8 cellular contexts compared by ENCODE assay signal in genomic region chr15:63048115-63048985, GRCh38. TPM values are rescaled to one million over a fixed set of nuclear protein-coding genes. Genes with fewer than 3 reads are reported as not detected.
DNase-seq lines count a peak whose midpoint lies in the region; ATAC-seq and TF ChIP-seq lines count a peak whose summit lies in the region.

No MANE protein-coding gene starts in this region.

- peak in 1 of 3 donors; percentile 93 for TF ChIP-seq CTCF in lower leg skin (IDR thresholded peaks at IDR 0.05)

- H3K4me2 ChIP-seq in BLaER1 treated with 17β-estradiol and CSF1 and Interleukin-3, amounts not matched to agents 10 nM and 100 nM, result peak overlapping the region; percentile 79 to 99 (median 95)

- no peaks in the 10 kb centered on the region for H3K36me3 ChIP-seq in BLaER1 treated with 17β-estradiol and CSF1 and Interleukin-3, amounts not matched to agents 10 nM and 100 nM

- H3K27me3 ChIP-seq in BLaER1 treated with 17β-estradiol and CSF1 and Interleukin-3, amounts not matched to agents 10 nM and 100 nM, result peaks cover 45 to 60% (median 46%) of the 10 kb centered on the region in 11 experiments

- 0 to 1% methylated on average over 16 to 53 of the region's 87 CpGs for WGBS in lower leg skin, 2 donors

- H3K9me3 ChIP-seq in BLaER1 treated with 17β-estradiol and CSF1 and Interleukin-3, amounts not matched to agents 10 nM and 100 nM (replicated peaks in 1 of 11), result peaks cover 0 to 3% (median 0%) of the 10 kb centered on the region in 11 experiments; a peak in 3 of 22 replicates

- no peak for TF ChIP-seq POLR2A in lower leg skin (IDR thresholded peaks at IDR 0.05)

- peak overlapping the region; percentile 45 to 76 (median 60); a peak in 20 of 22 replicates for H3K27ac ChIP-seq in BLaER1 treated with 17β-estradiol and CSF1 and Interleukin-3, amounts not matched to agents 10 nM and 100 nM

- peak; percentile 78 for ATAC-seq in GM19328 (IDR thresholded peaks at IDR 0.05; ENCODE audit: unreplicated experiment)
- peak; percentile 88 for ATAC-seq in HG03460 (IDR thresholded peaks at IDR 0.05; ENCODE audit: unreplicated experiment)

- DNase-seq in NCI-H526 (lab: John Stamatoyannopoulos, UW), result peak; percentile 94 to 98
- DNase-seq in activated CD4-positive, alpha-beta T cell treated with anti-CD3 and anti-CD28 coated beads, Interleukin-2, amount 50 U/mL, for 24 hours (ENCODE audit: low read depth in 1 of 2, low spot score in 1 of 2), result peak; percentile 65 to 77
- peak; percentile 95 for DNase-seq in dermis blood vessel endothelial cell
- peak; percentile 85 to 97 for DNase-seq in lower leg skin (ENCODE audit: low spot score in 2 of 2)
- peak; percentile 78 to 86 for DNase-seq in stimulated activated CD4-positive, alpha-beta T cell treated with anti-CD3 and anti-CD28 coated beads, Interleukin-4, amount 100 ng/mL, for 4 hours

- intact Hi-C loops in lower leg skin (cut with DNase I; ENCODE audit: low total_unique reads), result no loop called here

- H4K20me1 ChIP-seq in BLaER1 treated with 17β-estradiol and CSF1 and Interleukin-3, amounts not matched to agents 10 nM and 100 nM, result peaks cover 0 to 19% (median 0%) of the 10 kb centered on the region in 11 experiments; a peak in 5 of 22 replicates

- peaks cover 11 to 27% (median 19%) of the 10 kb centered on the region in 10 experiments; a peak in 19 of 20 replicates for H3K4me1 ChIP-seq in BLaER1 treated with 17β-estradiol and CSF1 and Interleukin-3, amounts not matched to agents 10 nM and 100 nM

- peak overlapping the region; percentile 63 to 83 (median 75) for H3K9ac ChIP-seq in BLaER1 treated with 17β-estradiol and CSF1 and Interleukin-3, amounts not matched to agents 10 nM and 100 nM

- peak overlapping the region; percentile 72 to 94 (median 80) for H3K4me3 ChIP-seq in BLaER1 treated with 17β-estradiol and CSF1 and Interleukin-3, amounts not matched to agents 10 nM and 100 nM
- H3K4me3 ChIP-seq in lower leg skin (ENCODE audit: low read depth, poor library complexity, severe bottlenecking), result peak overlapping the region; percentile 68

RNA-seq across cellular contexts. Expression of gene TPM1, which starts 5.8 kb away (rescaled TPM):
- total RNA-seq in dermis blood vessel endothelial cell (309 and 334 TPM in 2 replicates), lower leg skin (100 to 1,000 TPM in 2 of 4 donors, 10 to 100 TPM in 2; 67.6 to 193 (median 95.9) TPM)

Comparison
In these comparisons a context has a peak if more than half of its experiments do, and no peak if none do; other contexts are left out.
1. Peak in every context shown above with its lines: DNase-seq, ATAC-seq, H3K4me3 ChIP-seq and H3K27ac ChIP-seq.